ENCODE assay signal across 1 cellular context in the genomic region with DNA sequence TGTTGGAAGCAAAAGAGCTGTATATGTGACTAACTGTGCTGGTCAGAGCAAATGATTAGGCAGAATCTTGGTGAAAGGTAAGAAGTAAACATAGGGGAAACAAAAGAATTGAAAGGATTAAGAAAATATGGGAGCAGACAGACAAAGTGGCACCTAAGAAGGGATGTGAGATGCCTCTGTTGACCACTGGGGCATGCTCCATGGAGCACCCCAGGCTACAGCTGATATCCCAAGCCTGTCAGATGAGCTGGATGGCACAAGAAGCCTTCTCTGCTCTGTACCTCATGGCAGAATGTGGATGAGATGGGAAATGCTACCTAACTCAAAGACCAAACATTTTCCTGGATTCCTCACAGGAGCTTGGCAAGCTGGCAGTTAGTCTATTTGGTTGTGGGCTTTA.
TF ChIP-seq lines count a peak whose summit lies in the region.

No MANE protein-coding gene starts in this region.

TF ChIP-seq in GM23338, 12 proteins besides CTCF, POLR2A, EP300 and RAD21 (continued from another document):
- TF ChIP-seq, protein P1, sequence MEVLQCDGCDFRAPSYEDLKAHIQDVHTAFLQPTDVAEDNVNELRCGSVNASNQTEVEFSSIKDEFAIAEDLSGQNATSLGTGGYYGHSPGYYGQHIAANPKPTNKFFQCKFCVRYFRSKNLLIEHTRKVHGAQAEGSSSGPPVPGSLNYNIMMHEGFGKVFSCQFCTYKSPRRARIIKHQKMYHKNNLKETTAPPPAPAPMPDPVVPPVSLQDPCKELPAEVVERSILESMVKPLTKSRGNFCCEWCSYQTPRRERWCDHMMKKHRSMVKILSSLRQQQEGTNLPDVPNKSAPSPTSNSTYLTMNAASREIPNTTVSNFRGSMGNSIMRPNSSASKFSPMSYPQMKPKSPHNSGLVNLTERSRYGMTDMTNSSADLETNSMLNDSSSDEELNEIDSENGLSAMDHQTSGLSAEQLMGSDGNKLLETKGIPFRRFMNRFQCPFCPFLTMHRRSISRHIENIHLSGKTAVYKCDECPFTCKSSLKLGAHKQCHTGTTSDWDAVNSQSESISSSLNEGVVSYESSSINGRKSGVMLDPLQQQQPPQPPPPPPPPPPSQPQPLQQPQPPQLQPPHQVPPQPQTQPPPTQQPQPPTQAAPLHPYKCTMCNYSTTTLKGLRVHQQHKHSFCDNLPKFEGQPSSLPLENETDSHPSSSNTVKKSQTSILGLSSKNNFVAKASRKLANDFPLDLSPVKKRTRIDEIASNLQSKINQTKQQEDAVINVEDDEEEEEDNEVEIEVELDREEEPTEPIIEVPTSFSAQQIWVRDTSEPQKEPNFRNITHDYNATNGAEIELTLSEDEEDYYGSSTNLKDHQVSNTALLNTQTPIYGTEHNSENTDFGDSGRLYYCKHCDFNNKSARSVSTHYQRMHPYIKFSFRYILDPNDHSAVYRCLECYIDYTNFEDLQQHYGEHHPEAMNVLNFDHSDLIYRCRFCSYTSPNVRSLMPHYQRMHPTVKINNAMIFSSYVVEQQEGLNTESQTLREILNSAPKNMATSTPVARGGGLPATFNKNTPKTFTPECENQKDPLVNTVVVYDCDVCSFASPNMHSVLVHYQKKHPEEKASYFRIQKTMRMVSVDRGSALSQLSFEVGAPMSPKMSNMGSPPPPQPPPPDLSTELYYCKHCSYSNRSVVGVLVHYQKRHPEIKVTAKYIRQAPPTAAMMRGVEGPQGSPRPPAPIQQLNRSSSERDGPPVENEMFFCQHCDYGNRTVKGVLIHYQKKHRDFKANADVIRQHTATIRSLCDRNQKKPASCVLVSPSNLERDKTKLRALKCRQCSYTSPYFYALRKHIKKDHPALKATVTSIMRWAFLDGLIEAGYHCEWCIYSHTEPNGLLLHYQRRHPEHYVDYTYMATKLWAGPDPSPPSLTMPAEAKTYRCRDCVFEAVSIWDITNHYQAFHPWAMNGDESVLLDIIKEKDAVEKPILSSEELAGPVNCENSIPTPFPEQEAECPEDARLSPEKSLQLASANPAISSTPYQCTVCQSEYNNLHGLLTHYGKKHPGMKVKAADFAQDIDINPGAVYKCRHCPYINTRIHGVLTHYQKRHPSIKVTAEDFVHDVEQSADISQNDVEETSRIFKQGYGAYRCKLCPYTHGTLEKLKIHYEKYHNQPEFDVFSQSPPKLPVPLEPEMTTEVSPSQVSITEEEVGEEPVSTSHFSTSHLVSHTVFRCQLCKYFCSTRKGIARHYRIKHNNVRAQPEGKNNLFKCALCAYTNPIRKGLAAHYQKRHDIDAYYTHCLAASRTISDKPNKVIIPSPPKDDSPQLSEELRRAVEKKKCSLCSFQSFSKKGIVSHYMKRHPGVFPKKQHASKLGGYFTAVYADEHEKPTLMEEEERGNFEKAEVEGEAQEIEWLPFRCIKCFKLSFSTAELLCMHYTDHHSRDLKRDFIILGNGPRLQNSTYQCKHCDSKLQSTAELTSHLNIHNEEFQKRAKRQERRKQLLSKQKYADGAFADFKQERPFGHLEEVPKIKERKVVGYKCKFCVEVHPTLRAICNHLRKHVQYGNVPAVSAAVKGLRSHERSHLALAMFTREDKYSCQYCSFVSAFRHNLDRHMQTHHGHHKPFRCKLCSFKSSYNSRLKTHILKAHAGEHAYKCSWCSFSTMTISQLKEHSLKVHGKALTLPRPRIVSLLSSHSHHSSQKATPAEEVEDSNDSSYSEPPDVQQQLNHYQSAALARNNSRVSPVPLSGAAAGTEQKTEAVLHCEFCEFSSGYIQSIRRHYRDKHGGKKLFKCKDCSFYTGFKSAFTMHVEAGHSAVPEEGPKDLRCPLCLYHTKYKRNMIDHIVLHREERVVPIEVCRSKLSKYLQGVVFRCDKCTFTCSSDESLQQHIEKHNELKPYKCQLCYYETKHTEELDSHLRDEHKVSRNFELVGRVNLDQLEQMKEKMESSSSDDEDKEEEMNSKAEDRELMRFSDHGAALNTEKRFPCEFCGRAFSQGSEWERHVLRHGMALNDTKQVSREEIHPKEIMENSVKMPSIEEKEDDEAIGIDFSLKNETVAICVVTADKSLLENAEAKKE (CRISPR knock-in tag; IDR thresholded peaks at IDR 0.05), result no peak
